In the genomic region with DNA sequence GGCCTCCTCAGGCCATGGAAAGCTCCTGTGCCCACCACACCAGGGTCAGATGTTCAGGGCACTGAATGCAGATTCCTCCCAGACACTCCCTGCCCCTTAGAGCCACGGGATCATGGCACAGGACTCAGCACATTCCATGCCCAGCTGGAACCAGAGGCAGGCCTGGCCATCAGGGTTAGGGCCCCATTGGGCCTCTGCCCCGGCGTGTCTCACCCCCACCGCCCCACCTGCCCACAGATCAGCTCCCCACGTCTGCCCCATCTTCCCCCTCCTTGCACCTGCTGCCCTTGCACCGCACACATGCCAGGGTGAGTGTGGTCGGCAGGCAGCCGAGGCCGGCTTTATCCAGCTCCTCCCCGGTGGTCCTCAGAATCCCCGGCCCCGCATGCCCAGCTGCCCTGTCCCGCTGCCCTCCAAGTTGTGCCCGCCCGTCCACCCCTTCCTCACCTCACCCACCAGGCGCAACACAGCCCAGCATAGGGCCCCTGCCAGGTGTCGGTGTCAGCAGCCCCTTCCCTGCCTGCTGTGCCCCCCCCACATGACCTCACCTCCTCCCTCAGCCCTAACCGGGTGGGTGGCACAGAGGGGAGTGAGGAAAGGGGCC, we compare ENCODE assay signal across 1 cellular context.
TF ChIP-seq lines count a peak whose summit lies in the region.

No MANE protein-coding gene starts in this region.

TF ChIP-seq in IMR-90, 13 proteins besides CTCF, POLR2A, EP300 and RAD21:
- TF ChIP-seq NFE2L2 (IDR thresholded peaks at IDR 0.05; ENCODE audit: low read depth, low read length) (no peak), FOS (IDR thresholded peaks at IDR 0.05; ENCODE audit: low read depth, low read length) (no peak), SMC3 (IDR thresholded peaks at IDR 0.05; ENCODE audit: low read depth, low read length) (no peak), CHD1 (IDR thresholded peaks at IDR 0.05; ENCODE audit: low read depth, low read length) (no peak), MAFK (IDR thresholded peaks at IDR 0.05; ENCODE audit: low read depth, low read length) (no peak), RCOR1 (IDR thresholded peaks at IDR 0.05; ENCODE audit: insufficient replicate concordance, low read length) (no peak), BHLHE40 (IDR thresholded peaks at IDR 0.05; ENCODE audit: low read depth, low read length) (no peak), CEBPB (IDR thresholded peaks at IDR 0.05; ENCODE audit: low read depth, low read length) (no peak), RFX5 (IDR thresholded peaks at IDR 0.05; ENCODE audit: low read depth, low read length) (no peak), MXI1 (IDR thresholded peaks at IDR 0.05; ENCODE audit: borderline replicate concordance, low read depth, low read length) (no peak), MAZ (IDR thresholded peaks at IDR 0.05; ENCODE audit: borderline replicate concordance, low read depth, low read length) (no peak)
- TF ChIP-seq, protein P1, sequence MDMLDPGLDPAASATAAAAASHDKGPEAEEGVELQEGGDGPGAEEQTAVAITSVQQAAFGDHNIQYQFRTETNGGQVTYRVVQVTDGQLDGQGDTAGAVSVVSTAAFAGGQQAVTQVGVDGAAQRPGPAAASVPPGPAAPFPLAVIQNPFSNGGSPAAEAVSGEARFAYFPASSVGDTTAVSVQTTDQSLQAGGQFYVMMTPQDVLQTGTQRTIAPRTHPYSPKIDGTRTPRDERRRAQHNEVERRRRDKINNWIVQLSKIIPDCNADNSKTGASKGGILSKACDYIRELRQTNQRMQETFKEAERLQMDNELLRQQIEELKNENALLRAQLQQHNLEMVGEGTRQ (IDR thresholded peaks at IDR 0.05; ENCODE audit: low read depth, low read length), result no peak
- TF ChIP-seq, protein P2, sequence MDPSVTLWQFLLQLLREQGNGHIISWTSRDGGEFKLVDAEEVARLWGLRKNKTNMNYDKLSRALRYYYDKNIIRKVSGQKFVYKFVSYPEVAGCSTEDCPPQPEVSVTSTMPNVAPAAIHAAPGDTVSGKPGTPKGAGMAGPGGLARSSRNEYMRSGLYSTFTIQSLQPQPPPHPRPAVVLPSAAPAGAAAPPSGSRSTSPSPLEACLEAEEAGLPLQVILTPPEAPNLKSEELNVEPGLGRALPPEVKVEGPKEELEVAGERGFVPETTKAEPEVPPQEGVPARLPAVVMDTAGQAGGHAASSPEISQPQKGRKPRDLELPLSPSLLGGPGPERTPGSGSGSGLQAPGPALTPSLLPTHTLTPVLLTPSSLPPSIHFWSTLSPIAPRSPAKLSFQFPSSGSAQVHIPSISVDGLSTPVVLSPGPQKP (IDR thresholded peaks at IDR 0.05; ENCODE audit: borderline replicate concordance, low read depth, low read length), result no peak
